8 cellular contexts compared by ENCODE assay signal in the genomic region with DNA sequence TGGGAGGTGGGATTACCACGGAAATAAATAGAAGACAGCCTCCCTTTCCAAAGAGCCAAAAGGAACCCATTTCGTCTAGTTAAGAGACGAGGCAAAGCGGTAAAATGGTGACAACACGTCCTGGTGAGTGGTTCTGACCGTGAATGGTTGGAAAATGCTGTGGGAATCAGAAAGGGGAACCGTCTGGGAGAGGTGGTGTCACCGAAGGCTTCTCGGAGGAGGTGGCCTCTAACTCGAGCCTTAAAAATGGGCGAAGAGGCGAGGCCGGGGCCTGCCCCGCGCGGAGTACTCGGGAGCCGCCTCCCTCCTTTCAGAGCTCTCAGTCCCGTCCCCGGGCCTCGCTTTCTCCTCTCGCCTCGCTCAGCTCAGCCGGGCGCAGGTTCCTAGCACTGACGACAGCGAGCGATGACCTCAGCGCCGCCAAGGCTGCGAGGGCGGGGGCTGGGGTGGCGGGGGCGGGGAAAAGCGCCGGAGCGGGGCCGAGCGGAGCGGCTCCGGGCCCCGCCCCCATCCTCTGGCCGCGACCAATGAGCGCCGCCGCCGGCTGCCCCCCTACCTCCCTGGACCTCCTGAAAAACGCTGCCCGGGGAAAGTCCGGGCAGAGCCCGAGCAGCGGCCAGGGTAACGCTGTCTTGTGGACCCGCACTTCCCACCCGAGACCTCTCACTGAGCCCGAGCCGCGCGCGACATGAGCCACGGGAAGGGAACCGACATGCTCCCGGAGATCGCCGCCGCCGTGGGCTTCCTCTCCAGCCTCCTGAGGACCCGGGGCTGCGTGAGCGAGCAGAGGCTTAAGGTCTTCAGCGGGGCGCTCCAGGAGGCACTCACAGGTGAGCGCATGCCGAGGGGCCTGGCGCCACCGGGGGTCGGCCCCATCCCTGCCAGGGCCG. TPM values are rescaled to one million over a fixed set of nuclear protein-coding genes. Genes with fewer than 3 reads are reported as not detected.
DNase-seq lines count a peak whose midpoint lies in the region; FAIRE-seq and TF ChIP-seq lines count a peak whose summit lies in the region.

A gene with protein sequence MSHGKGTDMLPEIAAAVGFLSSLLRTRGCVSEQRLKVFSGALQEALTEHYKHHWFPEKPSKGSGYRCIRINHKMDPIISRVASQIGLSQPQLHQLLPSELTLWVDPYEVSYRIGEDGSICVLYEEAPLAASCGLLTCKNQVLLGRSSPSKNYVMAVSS (plus strand): TSS at position 601 of the 890 bp plus-strand sequence. CDS start 88 bp downstream, at position 689.

- peaks cover 17% of the 10 kb centered on the region for H3K79me1 ChIP-seq in neuronal stem cell (ENCODE audit: low read depth, low read length)

- peak within 1 kb of the TSS; percentile 99 for H3K27ac Mint-ChIP-seq in activated naive CD4-positive, alpha-beta T cell treated with anti-CD3 and anti-CD28 coated beads for 36 hours

- peak within 1 kb of the TSS; percentile 79 for H3K4ac ChIP-seq in neuronal stem cell (ENCODE audit: low read length)

- CTCF ChIA-PET in activated naive CD4-positive, alpha-beta T cell treated with anti-CD3 and anti-CD28 coated beads for 36 hours (lab: Charles Lee) = interaction anchor here (0.7 to 9.3 kb wide), 5 partner anchors 15 to 33 kb away, joined by 3 to 186 read pairs (median 39); no protein-coding TSS in a partner anchor

- peak within 1 kb of the TSS; percentile 22; the same call in 1 of the 2 replicates for H3K27ac ChIP-seq in SK-N-MC
- no peak within 1 kb of the TSS for H3K27ac ChIP-seq in neuronal stem cell (replicated peaks; ENCODE audit: low read length)

- H3K9me3 ChIP-seq in SK-N-MC (ENCODE audit: low read depth, low read length) (no peaks in the 10 kb centered on the region), neuronal stem cell (replicated peaks in 1 of 2; ENCODE audit: control insufficient read depth in 2 of 2, insufficient read depth in 1 of 2, low read depth in 1 of 2, low read length in 2 of 2) (no peaks in the 10 kb centered on the region)

- TF ChIP-seq CTCF in HFF-Myc (IDR thresholded peaks at IDR 0.05; ENCODE audit: low read depth, low read length, missing control alignments) (no peak), subcutaneous adipose tissue (IDR thresholded peaks at IDR 0.05; ENCODE audit: low read depth) (no peak)

- peak within 1 kb of the TSS; percentile 51 for H2AK5ac ChIP-seq in neuronal stem cell (ENCODE audit: low read depth, low read length)

- H3K4me1 Mint-ChIP-seq in activated naive CD4-positive, alpha-beta T cell treated with anti-CD3 and anti-CD28 coated beads for 36 hours (ENCODE audit: low read depth) = peaks cover 56% of the 10 kb centered on the region

- no CpG with 5 or more reads among the region's 79 CpGs for WGBS in neuronal stem cell (ENCODE audit: extremely low coverage in 2 of 2, insufficient read length in 2 of 2, insufficient replicate concordance in 1 of 2), 2 donors

- peak within 1 kb of the TSS; percentile 97 for H3K4me3 Mint-ChIP-seq in activated naive CD4-positive, alpha-beta T cell treated with anti-CD3 and anti-CD28 coated beads for 36 hours

- H3K36me3 Mint-ChIP-seq in activated naive CD4-positive, alpha-beta T cell treated with anti-CD3 and anti-CD28 coated beads for 36 hours (ENCODE audit: low read depth) = peaks cover 46% of the 10 kb centered on the region

- H3K14ac ChIP-seq in neuronal stem cell (ENCODE audit: low read length) = peak within 1 kb of the TSS; percentile 89

- no peaks in the 10 kb centered on the region for H3K27me3 Mint-ChIP-seq in activated naive CD4-positive, alpha-beta T cell treated with anti-CD3 and anti-CD28 coated beads for 36 hours (ENCODE audit: low read depth)

- peak within 1 kb of the TSS; percentile 78 for H3K4me3 ChIP-seq in HFF-Myc (replicated peaks; ENCODE audit: low read depth, low read length)
- H3K4me3 ChIP-seq in SK-N-MC = peak within 1 kb of the TSS; percentile 84
- H3K4me3 ChIP-seq in neuronal stem cell (ENCODE audit: low read length in 2 of 2) = peak within 1 kb of the TSS; percentile 89 to 98

- H3K36me3 ChIP-seq in SK-N-MC (ENCODE audit: insufficient read depth, low read length) = no peaks in the 10 kb centered on the region
- peaks cover 5 to 36% of the 10 kb centered on the region in 2 donors for H3K36me3 ChIP-seq in neuronal stem cell (replicated peaks in 1 of 2; ENCODE audit: control insufficient read depth in 2 of 2, insufficient read depth in 2 of 2, low read length in 2 of 2)

- peak within 1 kb of the TSS; percentile 93 for H2BK5ac ChIP-seq in neuronal stem cell (ENCODE audit: low read length)

- H3K18ac ChIP-seq in neuronal stem cell (ENCODE audit: low read length) = peak within 1 kb of the TSS; percentile 99

- peak within 1 kb of the TSS; percentile 96 for H3K23ac ChIP-seq in neuronal stem cell (ENCODE audit: low read depth, low read length, poor library complexity)

- H4K91ac ChIP-seq in neuronal stem cell (ENCODE audit: low read depth, low read length, poor library complexity) = no peak within 1 kb of the TSS

- H3K4me1 ChIP-seq in neuronal stem cell (ENCODE audit: control insufficient read depth in 2 of 2, insufficient read depth in 1 of 2, low read depth in 1 of 2, low read length in 2 of 2) = peaks cover 24 to 27% of the 10 kb centered on the region in 2 donors

- peak within 1 kb of the TSS; percentile 74 for H3K4me2 ChIP-seq in neuronal stem cell (ENCODE audit: insufficient read depth, low read length, poor library complexity, severe bottlenecking)

- H2BK15ac ChIP-seq in neuronal stem cell (ENCODE audit: low read length) = peak within 1 kb of the TSS; percentile 91

- intact Hi-C loops in activated naive CD4-positive, alpha-beta T cell treated with anti-CD3 and anti-CD28 coated beads for 36 hours (cut with micrococcal nuclease) = loop anchor here (1.0 to 5.0 kb wide), 5 partner anchors 16 to 492 kb away; a partner anchor contains a TSS

- peak; percentile 71 for DNase-seq in GM04504 (ENCODE audit: low read depth)
- no peak for DNase-seq in HFF-Myc (ENCODE audit: extremely low read depth, low read depth)
- peak; percentile 94 for DNase-seq in NAMALWA (ENCODE audit: low spot score)
- no peak for DNase-seq in SK-N-MC (ENCODE audit: low read depth, low spot score)
- peak; percentile 96 for DNase-seq in activated naive CD4-positive, alpha-beta T cell treated with anti-CD3 and anti-CD28 coated beads for 36 hours
- peak; percentile 94 to 97 for DNase-seq in frontal cortex (ENCODE audit: low spot score in 2 of 2)
- DNase-seq in neuronal stem cell (ENCODE audit: low spot score) = peak; percentile 85

- H3K27me3 ChIP-seq in neuronal stem cell (ENCODE audit: control insufficient read depth in 3 of 3, insufficient read depth in 3 of 3, low read depth in 1 of 3, low read length in 3 of 3) = peaks cover 0 to 39% (median 12%) of the 10 kb centered on the region in 3 experiments

- H2AFZ ChIP-seq in neuronal stem cell (ENCODE audit: low read length) = peak within 1 kb of the TSS; percentile 91

- H3K9me3 Mint-ChIP-seq in activated naive CD4-positive, alpha-beta T cell treated with anti-CD3 and anti-CD28 coated beads for 36 hours = no peaks in the 10 kb centered on the region

- H4K8ac ChIP-seq in neuronal stem cell (ENCODE audit: low read depth, low read length) = no peak within 1 kb of the TSS

- H2BK120ac ChIP-seq in neuronal stem cell (ENCODE audit: low read depth, low read length) = peak within 1 kb of the TSS; percentile 11

- H2BK12ac ChIP-seq in neuronal stem cell (ENCODE audit: low read length) = no peak within 1 kb of the TSS

- FAIRE-seq in frontal cortex (lab: Jason Lieb, UNC) = no peak

- H3K9ac ChIP-seq in SK-N-MC (ENCODE audit: insufficient read length) = peak within 1 kb of the TSS; percentile 82
- peak within 1 kb of the TSS; percentile 98 for H3K9ac ChIP-seq in neuronal stem cell (ENCODE audit: low read depth, low read length, poor library complexity)

RNA-seq across cellular contexts. Expression of the gene that starts here (rescaled TPM):
- total RNA-seq in activated naive CD4-positive, alpha-beta T cell treated with anti-CD3 and anti-CD28 coated beads for 36 hours = 100 to 1,000 TPM; 106 to 109 TPM
- total RNA-seq in frontal cortex (5.3 TPM), subcutaneous adipose tissue (100 to 1,000 TPM in 1 of 4 donors, 10 to 100 TPM in 3; 68.5 to 121 (median 80.4) TPM)
- 59.9 TPM for polyA plus RNA-seq in neuronal stem cell (2013, experiment 1 of 2)
- polyA plus RNA-seq in neuronal stem cell (2013, experiment 2 of 2) = 59.9 TPM

Comparison
In these comparisons a context has a peak if more than half of its experiments do, and no peak if none do; other contexts are left out.
1. RNA of the gene that starts here (total RNA-seq): 106 to 109 TPM in activated naive CD4-positive, alpha-beta T cell treated with anti-CD3 and anti-CD28 coated beads for 36 hours and 68.5 to 121 TPM in subcutaneous adipose tissue; 5.3 TPM in frontal cortex (single experiment); every median in the first group is over 10 times any median in the second.
2. DNase-seq: peak in GM04504 (single experiment), NAMALWA (single experiment), activated naive CD4-positive, alpha-beta T cell treated with anti-CD3 and anti-CD28 coated beads for 36 hours (single experiment), frontal cortex (2 of 2) and neuronal stem cell (single experiment); none in HFF-Myc (single experiment) and SK-N-MC (single experiment).
3. Peak in every context shown above with its lines, with median percentiles within 50 percentile points of each other: H3K4me3 ChIP-seq.